In the genomic region with DNA sequence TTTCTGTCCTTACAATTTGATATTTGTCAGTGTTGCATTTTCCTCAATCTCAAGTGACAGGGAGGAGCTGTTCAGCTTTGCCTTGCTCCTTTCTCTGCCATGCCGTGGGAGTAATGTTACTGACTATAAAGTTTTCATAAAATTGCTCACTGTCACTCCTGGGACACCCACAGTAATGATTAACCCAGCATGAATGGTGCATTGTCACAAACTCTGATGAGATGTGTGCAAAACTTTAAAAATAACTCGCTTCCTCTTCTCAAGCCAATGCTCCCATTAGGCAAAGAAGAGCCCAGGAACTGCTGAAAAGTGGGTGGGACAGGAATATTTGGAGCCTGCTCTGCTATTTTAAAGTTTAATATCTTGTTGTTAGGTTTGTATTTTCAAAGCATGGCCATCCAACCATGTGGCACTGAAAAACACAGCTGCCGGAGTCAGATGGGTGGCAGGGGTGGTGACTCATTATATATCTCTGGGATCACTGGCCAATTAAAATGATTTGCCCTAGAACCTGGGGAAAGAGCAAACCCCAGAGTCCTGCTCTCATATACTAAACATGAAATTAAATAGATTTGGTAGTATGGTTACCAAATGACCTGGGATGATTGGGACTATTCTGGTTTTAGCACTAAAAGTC, we compare ENCODE assay signal across 14 cellular contexts.
DNase-seq lines count a peak whose midpoint lies in the region; ATAC-seq, FAIRE-seq and TF ChIP-seq lines count a peak whose summit lies in the region.
"Had no signal": no experiment of that assay in that cellular context is flagged by ENCODE, and none has a peak within 500 bp of the region (broad histone marks: within the 10 kb centered on the region; RNA-seq: fewer than 3 reads in every experiment).

No MANE protein-coding gene starts in this region.

- CTCF ChIA-PET in PC-3 (lab: Charles Lee) = no interaction called here

- no peak for TF ChIP-seq EP300 in transverse colon (IDR thresholded peaks at IDR 0.05; ENCODE audit: low read depth)

- POLR2A ChIA-PET in PC-3 (lab: Charles Lee; ENCODE audit: unreplicated experiment) = no interaction called here

- peak; percentile 81 for ATAC-seq in Right ventricle myocardium inferior
- no peak for ATAC-seq in PC-3
- ATAC-seq in HG03354 (IDR thresholded peaks at IDR 0.05; ENCODE audit: poor library complexity, severe bottlenecking, unreplicated experiment) = no peak

- 0 out of 2 replicates have a peak, but pooled peaks cover 4% of the 10 kb centered on the region for H3K9me2 ChIP-seq in PC-3 (replicated peaks; ENCODE audit: low read length)

- no TSS peak for BruUV-seq in PC-3 (replicated peaks; lab: Mats Ljungman, UMichigan)

- intact Hi-C loops in Right ventricle myocardium inferior (cut with DNase I) (loop anchor here (10.0 kb wide), 1 partner anchor 283 kb away; no protein-coding TSS in a partner anchor), PC-3 (cut with micrococcal nuclease) (no loop called here), transverse colon (cut with DNase I; ENCODE audit: low total_unique reads) (no loop called here)

- TF ChIP-seq CTCF in right atrium auricular region (IDR thresholded peaks at IDR 0.05) = no peak
- TF ChIP-seq CTCF in PC-3 (conservative IDR thresholded peaks at IDR 0.05; ENCODE audit: low read depth, low read length) = no peak
- no peak for TF ChIP-seq CTCF in transverse colon (IDR thresholded peaks at IDR 0.05)
- TF ChIP-seq CTCF in D721Med (IDR thresholded peaks at IDR 0.05; ENCODE audit: insufficient read depth, missing control alignments) = no peak

- no peaks in the 10 kb centered on the region for H3K27me3 ChIP-seq in right atrium auricular region
- H3K27me3 ChIP-seq in PC-3 (ENCODE audit: low read length) = no peaks in the 10 kb centered on the region
- H3K27me3 ChIP-seq in transverse colon = no peaks in the 10 kb centered on the region

- H3K9me3 ChIP-seq in right atrium auricular region = no peaks in the 10 kb centered on the region
- H3K9me3 ChIP-seq in PC-3 (ENCODE audit: low read length) = no peaks in the 10 kb centered on the region
- H3K9me3 ChIP-seq in transverse colon = no peaks in the 10 kb centered on the region

- peak overlapping the region; percentile 70 for H2AFZ ChIP-seq in PC-3 (ENCODE audit: low read length)

- H3K4me2 ChIP-seq in PC-3 (ENCODE audit: low read length) = peak overlapping the region; percentile 25

- H4K20me1 ChIP-seq in PC-3 (ENCODE audit: low read length) = no peaks in the 10 kb centered on the region

- WGBS in transverse colon (ENCODE audit: low coverage in 1 of 2), 2 donors = 30 to 40% methylated on average over 3 of the region's 3 CpGs

- no peaks in the 10 kb centered on the region for H3F3A ChIP-seq in PC-3 (ENCODE audit: low read length, unreplicated experiment)

- DNase-seq in Right ventricle myocardium inferior (ENCODE audit: missing footprints) = no peak
- no peak for DNase-seq in right atrium auricular region (ENCODE audit: low spot score)
- DNase-seq in PC-3 = peak; percentile 56
- peak; percentile 63 for DNase-seq in kidney tubule cell (ENCODE audit: low spot score)
- DNase-seq in transverse colon = peak; percentile 79
- DNase-seq in NCI-H2107 (lab: John Stamatoyannopoulos, UW) = no peak
- DNase-seq in D721Med (ENCODE audit: insufficient read length, low spot score) = no peak
- DNase-seq: activated CD4-positive, alpha-beta T cell treated with anti-CD3 and anti-CD28 coated beads, Interleukin-2, amount 50 U/mL, for 4 hours; kidney; posterior cingulate gyrus; T-helper 9 cell had no signal

- H3K27ac ChIP-seq in right atrium auricular region = peak overlapping the region in 1 of 2 donors; percentile 43
- H3K27ac ChIP-seq in PC-3 (ENCODE audit: low read length) = peak overlapping the region; percentile 55
- peak overlapping the region; percentile 66 to 73 (median 70) for H3K27ac ChIP-seq in transverse colon

- peak; percentile 70 for TF ChIP-seq POLR2A in transverse colon (IDR thresholded peaks at IDR 0.05)

- H3K4me3 ChIP-seq in right atrium auricular region = no peak overlapping the region
- H3K4me3 ChIP-seq in PC-3 (ENCODE audit: low read length) = peak overlapping the region; percentile 28; the same call in 1 of the 2 replicates
- peak overlapping the region in 1 of 4 donors; percentile 17 for H3K4me3 ChIP-seq in transverse colon

- no peaks in the 10 kb centered on the region for H3K36me3 ChIP-seq in right atrium auricular region
- H3K36me3 ChIP-seq in PC-3 (ENCODE audit: low read depth, low read length) = no peaks in the 10 kb centered on the region
- H3K36me3 ChIP-seq in transverse colon = no peaks in the 10 kb centered on the region

- H3K79me2 ChIP-seq in PC-3 (ENCODE audit: low read length) = no peaks in the 10 kb centered on the region

- no peak for FAIRE-seq in D721Med (lab: Jason Lieb, UNC)
- FAIRE-seq: GM18507, GM19239 had no signal

- H3K9ac ChIP-seq in PC-3 (ENCODE audit: low read length) = peak overlapping the region; percentile 11; the same call in 1 of the 2 replicates

- H3K4me1 ChIP-seq in right atrium auricular region (peaks cover 0 to 6% of the 10 kb centered on the region in 2 donors), PC-3 (ENCODE audit: insufficient read depth, low read length) (peaks cover 29% of the 10 kb centered on the region), transverse colon (peaks cover 7 to 45% (median 28%) of the 10 kb centered on the region in 4 donors)

- in situ Hi-C loops in transverse colon (cut with MboI; ENCODE audit: low pct_ligation_motif_present in 1 of 4, low pct_unique_long_range_greater_than_20kb in 1 of 4, low sequenced_read_pairs in 3 of 4) = no loop called here

Comparison
In these comparisons a context has a peak if more than half of its experiments do, and no peak if none do; other contexts are left out.
1. DNase-seq: peak in PC-3 (single experiment), kidney tubule cell (single experiment) and transverse colon (single experiment); none in Right ventricle myocardium inferior (single experiment), right atrium auricular region (single experiment), NCI-H2107 (single experiment) and D721Med (single experiment).